ENCODE assay signal across 9 cellular contexts in the genomic region with DNA sequence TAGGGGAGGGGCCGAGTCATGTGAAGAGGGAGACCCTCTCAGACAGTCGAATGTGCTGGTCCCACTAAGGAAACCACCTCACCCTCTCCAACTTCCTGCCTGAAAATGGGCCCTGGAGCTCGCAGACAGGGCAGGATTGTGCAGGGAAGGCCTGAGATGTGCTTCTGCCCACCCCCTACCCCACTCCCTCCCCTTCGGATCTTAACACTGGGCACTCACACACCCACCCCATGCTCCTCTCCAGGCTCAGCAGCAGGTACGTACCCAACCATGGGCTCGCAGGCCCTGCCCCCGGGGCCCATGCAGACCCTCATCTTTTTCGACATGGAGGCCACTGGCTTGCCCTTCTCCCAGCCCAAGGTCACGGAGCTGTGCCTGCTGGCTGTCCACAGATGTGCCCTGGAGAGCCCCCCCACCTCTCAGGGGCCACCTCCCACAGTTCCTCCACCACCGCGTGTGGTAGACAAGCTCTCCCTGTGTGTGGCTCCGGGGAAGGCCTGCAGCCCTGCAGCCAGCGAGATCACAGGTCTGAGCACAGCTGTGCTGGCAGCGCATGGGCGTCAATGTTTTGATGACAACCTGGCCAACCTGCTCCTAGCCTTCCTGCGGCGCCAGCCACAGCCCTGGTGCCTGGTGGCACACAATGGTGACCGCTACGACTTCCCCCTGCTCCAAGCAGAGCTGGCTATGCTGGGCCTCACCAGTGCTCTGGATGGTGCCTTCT. TPM values are rescaled to one million over a fixed set of nuclear protein-coding genes. Genes with fewer than 3 reads are reported as not detected.
DNase-seq lines count a peak whose midpoint lies in the region; ATAC-seq, FAIRE-seq and TF ChIP-seq lines count a peak whose summit lies in the region.
"Had no signal": no experiment of that assay in that cellular context is flagged by ENCODE, and none has a peak within 500 bp of the region (broad histone marks: within the 10 kb centered on the region; RNA-seq: fewer than 3 reads in every experiment).

No MANE protein-coding gene starts in this region.

- H3K4me3 ChIP-seq in fibroblast of mammary gland (ENCODE audit: control insufficient read depth, low read depth, low read length) (peak overlapping the region; percentile 61), ovary (peak overlapping the region; percentile 48)

- H3K36me3 ChIP-seq in ovary, result no peaks in the 10 kb centered on the region

- ATAC-seq in HG02885 (IDR thresholded peaks at IDR 0.05; ENCODE audit: poor library complexity, unreplicated experiment) (peak; percentile 15), HG03469 (IDR thresholded peaks at IDR 0.05; ENCODE audit: unreplicated experiment) (no peak), GM21390 (IDR thresholded peaks at IDR 0.05; ENCODE audit: unreplicated experiment) (no peak)

- FAIRE-seq in GM12892 (lab: Jason Lieb, UNC), result peak; percentile 92
- FAIRE-seq: TTC549 had no signal

- H3K27ac ChIP-seq in ovary, result peak overlapping the region; percentile 98 to 100

- TF ChIP-seq POLR2A in GM12892 (IDR thresholded peaks at IDR 0.05; ENCODE audit: low read depth, low read length) (peak; percentile 50; the same call in 1 of the 2 replicates), ovary (IDR thresholded peaks at IDR 0.05) (no peak)

- H3K4me1 ChIP-seq in ovary (ENCODE audit: insufficient read depth), result peaks cover 22% of the 10 kb centered on the region

- no peaks in the 10 kb centered on the region for H3K9me3 ChIP-seq in ovary

- DNase-seq in GM12892 (ENCODE audit: insufficient read length), result no peak
- DNase-seq in activated CD4-positive, alpha-beta T cell treated with anti-CD3 and anti-CD28 coated beads, Interleukin-2, amount 50 U/mL, for 1 hour, result peak; percentile 23
- no peak for DNase-seq in fibroblast of mammary gland (ENCODE audit: low read depth)
- peak in 4 of 5 donors; percentile 43 to 61 (median 55) for DNase-seq in ovary
- DNase-seq in DMS79 treated with DMSO at 0.1 percent for 48 hours (lab: John Stamatoyannopoulos, UW), result no peak

- 11 to 17% (median 14%) methylated on average over 18 to 19 of the region's 19 CpGs for WGBS in ovary, 3 donors

- TF ChIP-seq EP300 in ovary (IDR thresholded peaks at IDR 0.05), result no peak

- TF ChIP-seq CTCF in fibroblast of mammary gland (conservative IDR thresholded peaks at IDR 0.05; ENCODE audit: control insufficient read depth, insufficient read depth, low read depth, low read length) (no peak), ovary (IDR thresholded peaks at IDR 0.05) (no peak)

- intact Hi-C loops in ovary (cut with DNase I), result loop anchor here in 1 of 4 donors (10.0 kb wide), 1 partner anchor 218 kb away; a partner anchor contains a TSS

- no peaks in the 10 kb centered on the region for H3K27me3 ChIP-seq in ovary

RNA-seq across cellular contexts. Expression of a gene that starts 20.0 kb away (rescaled TPM):
- 7.4 TPM for polyA plus RNA-seq in GM12892 (2012; ENCODE audit: missing spikeins)
- 1 to 10 TPM; 3.9 to 7.9 (median 6.4) TPM for total RNA-seq in ovary
- polyA plus RNA-seq in ovary, result 10 to 100 TPM in 1 of 2 donors, 1 to 10 TPM in 1; 6.4 to 11.4 TPM

RNA-seq across cellular contexts. Expression of a gene that starts 26.5 kb away (rescaled TPM):
- 652 TPM for polyA plus RNA-seq in GM12892 (2012; ENCODE audit: missing spikeins)
- total RNA-seq in ovary, result 100 to 1,000 TPM; 138 to 318 (median 199) TPM
- 100 to 1,000 TPM; 350 to 380 TPM for polyA plus RNA-seq in ovary

RNA-seq across cellular contexts. Expression of a gene that starts 26.6 kb away (rescaled TPM):
- polyA plus RNA-seq in GM12892 (2012; ENCODE audit: missing spikeins), result 22.8 TPM
- 1 to 10 TPM; 6.3 to 8.5 (median 7.5) TPM for total RNA-seq in ovary
- polyA plus RNA-seq in ovary, result 1 to 10 TPM; 9.1 to 9.9 TPM

RNA-seq across cellular contexts. Expression of a gene that starts 36.7 kb away (rescaled TPM):
- polyA plus RNA-seq in GM12892 (2012; ENCODE audit: missing spikeins), result 10.3 TPM
- 100 to 1,000 TPM in 2 of 7 donors, 10 to 100 TPM in 5; 70.8 to 166 (median 83.7) TPM for total RNA-seq in ovary
- polyA plus RNA-seq in ovary, result 10 to 100 TPM; 11.2 to 90.2 TPM

RNA-seq across cellular contexts. Expression of a gene that starts 37.4 kb away (rescaled TPM):
- polyA plus RNA-seq in GM12892 (2012; ENCODE audit: missing spikeins), result 32.9 TPM
- 100 to 1,000 TPM in 5 of 7 donors, 10 to 100 TPM in 2; 62.5 to 150 (median 138) TPM for total RNA-seq in ovary
- 100 to 1,000 TPM in 1 of 2 donors, 10 to 100 TPM in 1; 59.7 to 118 TPM for polyA plus RNA-seq in ovary

Comparison
In these comparisons a context has a peak if more than half of its experiments do, and no peak if none do; other contexts are left out.
1. DNase-seq: peak in activated CD4-positive, alpha-beta T cell treated with anti-CD3 and anti-CD28 coated beads, Interleukin-2, amount 50 U/mL, for 1 hour (single experiment) and ovary (4 of 5); none in GM12892 (single experiment), fibroblast of mammary gland (single experiment) and DMS79 treated with DMSO at 0.1 percent for 48 hours (single experiment).